Comparison of ENCODE assay signal across 18 cellular contexts in the genomic region with DNA sequence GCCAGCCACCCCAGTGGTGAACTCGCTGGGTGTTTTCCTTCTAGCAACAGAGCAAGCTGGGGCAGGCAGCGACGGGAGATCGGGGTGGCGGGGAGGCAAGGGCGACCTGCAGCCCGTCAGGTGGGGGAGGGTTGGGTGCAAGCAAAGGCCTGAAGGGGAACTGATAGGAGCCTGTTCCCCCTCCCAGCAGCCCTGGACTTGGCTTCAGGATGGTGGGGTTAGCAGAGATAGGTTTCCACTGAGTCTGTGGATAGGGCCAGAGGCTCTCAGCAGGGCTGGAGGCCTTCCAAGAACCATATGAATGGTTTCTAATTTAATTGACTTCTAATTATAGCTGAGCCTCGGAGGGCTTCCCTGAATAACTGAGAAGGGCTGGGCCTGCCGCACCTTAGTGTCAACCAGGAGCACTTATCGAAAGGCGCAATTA. TPM values are rescaled to one million over a fixed set of nuclear protein-coding genes. Genes with fewer than 3 reads are reported as not detected.
A peak's percentile ranks its signal among the peaks of the same experiment; 100 is the strongest.
DNase-seq lines count a peak whose midpoint lies in the region; ATAC-seq, FAIRE-seq and TF ChIP-seq lines count a peak whose summit lies in the region.
"Had no signal": no experiment of that assay in that cellular context is flagged by ENCODE, and none has a peak within 500 bp of the region (broad histone marks: within the 10 kb centered on the region; RNA-seq: fewer than 3 reads in every experiment).

No MANE protein-coding gene starts in this region.

- DNase-seq in NCI-H1417 (lab: John Stamatoyannopoulos, UW) (peak; percentile 1 to 89 (median 69)), NCI-H1417 treated with DMSO at 0.1 percent for 48 hours (lab: John Stamatoyannopoulos, UW) (no peak), NCI-H345 treated with DMSO at 0.1 percent for 48 hours (lab: John Stamatoyannopoulos, UW; ENCODE audit: unreplicated experiment) (peak; percentile 51), epithelial cell of esophagus (ENCODE audit: low read depth) (peak; percentile 69), neural progenitor cell (ENCODE audit: low spot score) (no peak), erythroblast (lab: John Stamatoyannopoulos, UW) (no peak), kidney (no peak)
- DNase-seq: 8988T; activated CD4-positive, alpha-beta T cell treated with anti-CD3 and anti-CD28 coated beads, Interleukin-2, amount 10 ng/mL, durations not matched to agents 24 days and 14 days; activated T-cell treated with anti-CD3 and anti-CD28 coated beads, Interleukin-2, amount 50 U/mL, for 72 hours; CD4-positive, alpha-beta T cell; hypothalamus; NCI-H2029; stomach; T-helper 2 cell had no signal

- no peak for ATAC-seq in HG02588 (IDR thresholded peaks at IDR 0.05; ENCODE audit: unreplicated experiment)
- ATAC-seq: activated T-cell treated with anti-CD3 and anti-CD28 coated beads, Interleukin-2, amount 50 U/mL, for 72 hours had no signal

- FAIRE-seq in kidney (lab: Jason Lieb, UNC), result no peak

- H3F3A ChIP-seq in neural progenitor cell (ENCODE audit: low read depth), result peaks cover 13% of the 10 kb centered on the region

- no peak overlapping the region for H3K4me2 ChIP-seq in neural progenitor cell

- H3K36me3 Mint-ChIP-seq in neural progenitor cell, result no peaks in the 10 kb centered on the region

- TF ChIP-seq CTCF in epithelial cell of esophagus (IDR thresholded peaks at IDR 0.05; ENCODE audit: insufficient read depth, low read depth, low read length, missing control alignments) (no peak), neural progenitor cell (IDR thresholded peaks at IDR 0.05) (no peak), kidney (IDR thresholded peaks at IDR 0.05; ENCODE audit: borderline replicate concordance, extremely low read depth, insufficient read depth) (no peak)

- peaks cover 28% of the 10 kb centered on the region for H4K20me1 ChIP-seq in neural progenitor cell (ENCODE audit: low read depth)

- H3K27ac ChIP-seq in neural progenitor cell (no peak overlapping the region), kidney (ENCODE audit: low read depth in 2 of 2, low read length in 2 of 2) (no peak overlapping the region)
- H3K27ac ChIP-seq: esophagus muscularis mucosa, stomach had no signal

- peak overlapping the region; percentile 54 for H3K4me3 Mint-ChIP-seq in neural progenitor cell
- H3K4me3 Mint-ChIP-seq: activated CD4-positive, alpha-beta T cell treated with anti-CD3 and anti-CD28 coated beads, Interleukin-2, amount 10 ng/mL, durations not matched to agents 24 days and 14 days; activated T-cell treated with anti-CD3 and anti-CD28 coated beads, Interleukin-2, amount 50 U/mL, for 72 hours; CD4-positive, alpha-beta T cell had no signal

- H3K36me3 ChIP-seq in neural progenitor cell, result no peaks in the 10 kb centered on the region
- no peaks in the 10 kb centered on the region for H3K36me3 ChIP-seq in kidney (ENCODE audit: control insufficient read depth in 1 of 2, insufficient read depth in 2 of 2, low read length in 2 of 2)
- H3K36me3 ChIP-seq: esophagus muscularis mucosa, stomach had no signal

- intact Hi-C loops in kidney (cut with DNase I), result no loop called here

- no peak overlapping the region for H2AFZ ChIP-seq in neural progenitor cell (replicated peaks)

- no peak for TF ChIP-seq POLR2A in erythroblast (IDR thresholded peaks at IDR 0.05; ENCODE audit: low read length)

- H3K4me3 ChIP-seq in epithelial cell of esophagus (ENCODE audit: low read length) (no peak overlapping the region), neural progenitor cell (no peak overlapping the region), kidney (ENCODE audit: low read length in 2 of 2) (no peak overlapping the region)
- H3K4me3 ChIP-seq: esophagus muscularis mucosa, stomach had no signal

- H3K9me3 ChIP-seq in neural progenitor cell (ENCODE audit: low read depth) (no peaks in the 10 kb centered on the region), kidney (ENCODE audit: control insufficient read depth in 1 of 2, low read length in 2 of 2) (no peaks in the 10 kb centered on the region)
- H3K9me3 ChIP-seq: esophagus muscularis mucosa, stomach had no signal

- H3K9ac ChIP-seq in neural progenitor cell (no peak overlapping the region), kidney (ENCODE audit: low read length in 2 of 2) (no peak overlapping the region)

- H3K27me3 ChIP-seq in neural progenitor cell, result peaks cover 65% of the 10 kb centered on the region
- H3K27me3 ChIP-seq: esophagus muscularis mucosa, stomach had no signal

- no peaks in the 10 kb centered on the region for H3K79me2 ChIP-seq in neural progenitor cell (ENCODE audit: low read depth)

- H3K9me3 Mint-ChIP-seq in neural progenitor cell, result no peaks in the 10 kb centered on the region
- H3K9me3 Mint-ChIP-seq: activated CD4-positive, alpha-beta T cell treated with anti-CD3 and anti-CD28 coated beads, Interleukin-2, amount 10 ng/mL, durations not matched to agents 24 days and 14 days; activated T-cell treated with anti-CD3 and anti-CD28 coated beads, Interleukin-2, amount 50 U/mL, for 72 hours; CD4-positive, alpha-beta T cell had no signal

- H3K27me3 Mint-ChIP-seq in neural progenitor cell (ENCODE audit: insufficient read depth, low read depth), result peaks cover 9% of the 10 kb centered on the region
- H3K27me3 Mint-ChIP-seq: CD4-positive, alpha-beta T cell had no signal

- peak overlapping the region; percentile 59 for H3K27ac Mint-ChIP-seq in neural progenitor cell
- H3K27ac Mint-ChIP-seq: activated CD4-positive, alpha-beta T cell treated with anti-CD3 and anti-CD28 coated beads, Interleukin-2, amount 10 ng/mL, durations not matched to agents 24 days and 14 days; CD4-positive, alpha-beta T cell had no signal

- peaks cover 24% of the 10 kb centered on the region for H3K4me1 ChIP-seq in neural progenitor cell
- H3K4me1 ChIP-seq in kidney (ENCODE audit: control insufficient read depth in 1 of 2, insufficient read depth in 1 of 2, low read depth in 1 of 2, low read length in 2 of 2), result peaks cover 3 to 21% of the 10 kb centered on the region in 2 donors

- peaks cover 82% of the 10 kb centered on the region for H3K4me1 Mint-ChIP-seq in neural progenitor cell

RNA-seq across cellular contexts. Expression of a gene that starts 55.3 kb away (rescaled TPM):
- not detected in 2 replicates for total RNA-seq in neural progenitor cell (ENCODE audit: low replicate concordance)
- 3.1 TPM for total RNA-seq in kidney
- polyA plus RNA-seq in kidney (ENCODE audit: insufficient read depth, low read depth, low replicate concordance), result 0.17 TPM
- total RNA-seq: esophagus muscularis mucosa, skeletal muscle tissue had no signal

Comparison
In these comparisons a context has a peak if more than half of its experiments do, and no peak if none do; other contexts are left out.
1. DNase-seq: peak in NCI-H1417 (3 of 3), NCI-H345 treated with DMSO at 0.1 percent for 48 hours (single experiment) and epithelial cell of esophagus (single experiment); none in NCI-H1417 treated with DMSO at 0.1 percent for 48 hours (single experiment), neural progenitor cell (single experiment), erythroblast (0 of 2) and kidney (single experiment).